24 cellular contexts compared by ENCODE assay signal in genomic region chr20:23217023-23217422, GRCh38.
"Had no signal": no experiment of that assay in that cellular context is flagged by ENCODE, and none has a peak within 500 bp of the region (broad histone marks: within the 10 kb centered on the region; RNA-seq: fewer than 3 reads in every experiment).

No MANE protein-coding gene starts in this region.

- H3K9me3 ChIP-seq: ovary, right lobe of liver, thyroid gland, vagina had no signal

- H3K27ac ChIP-seq: neural progenitor cell, ovary, parathyroid adenoma, psoas muscle, right lobe of liver, sigmoid colon, stomach, thoracic aorta, thyroid gland, tibial nerve, upper lobe of left lung, vagina had no signal

- H3K36me3 ChIP-seq: neural progenitor cell, ovary, right lobe of liver, sigmoid colon, stomach, thoracic aorta, thyroid gland, tibial nerve, upper lobe of left lung, vagina had no signal

- H3K4me2 ChIP-seq: neural progenitor cell had no signal

- H3K27me3 ChIP-seq: right lobe of liver, sigmoid colon, stomach, thyroid gland, tibial nerve, upper lobe of left lung, vagina had no signal

- DNase-seq: occipital lobe; ovary; posterior cingulate gyrus; psoas muscle; right cardiac atrium; right lobe of liver; sigmoid colon; small intestine; stimulated activated CD4-positive, alpha-beta T cell treated with anti-CD3 and anti-CD28 coated beads, Interleukin-15, amount 100 ng/mL, for 24 hours; stimulated activated CD4-positive, alpha-beta T cell treated with anti-CD3 and anti-CD28 coated beads, Interleukin-2, amount 100 ng/mL, for 24 hours; stimulated activated CD4-positive, alpha-beta T cell treated with anti-CD3 and anti-CD28 coated beads, Interleukin-2, amount 100 ng/mL, for 48 hours; stimulated activated CD4-positive, alpha-beta T cell treated with anti-CD3 and anti-CD28 coated beads, Interleukin-4, amount 100 ng/mL, for 24 hours; stimulated activated naive B cell treated with anti-CD40 and anti-IgM and Interleukin-4, amounts not matched to agents 10 μg/mL and 1 μg/mL and 100 μg/mL, for 72 hours; stimulated activated naive CD4-positive, alpha-beta T cell treated with Interleukin-2 at 50 U/mL for 16 hours; stomach; thyroid gland; trophoblast cell; upper lobe of left lung had no signal

- H3K9ac ChIP-seq: neural progenitor cell, parathyroid adenoma had no signal

- ATAC-seq: psoas muscle; right lobe of liver; stimulated activated effector memory CD8-positive, alpha-beta T cell treated with anti-CD3 and anti-CD28 coated beads, Interleukin-12 subunit alpha, Interleukin-12 subunit beta, amount 100 ng/mL, for 72 hours; stimulated activated naive B cell treated with anti-CD40 and anti-IgM and Interleukin-4, amounts not matched to agents 10 μg/mL and 1 μg/mL and 100 μg/mL, for 72 hours had no signal

- H3K4me1 ChIP-seq: parathyroid adenoma, psoas muscle, right lobe of liver, sigmoid colon, stomach, tibial nerve, upper lobe of left lung, vagina had no signal

- H3K4me3 ChIP-seq: neural progenitor cell, ovary, psoas muscle, right lobe of liver, sigmoid colon, stomach, thoracic aorta, thyroid gland, tibial nerve, upper lobe of left lung, vagina had no signal
